In the genomic region with DNA sequence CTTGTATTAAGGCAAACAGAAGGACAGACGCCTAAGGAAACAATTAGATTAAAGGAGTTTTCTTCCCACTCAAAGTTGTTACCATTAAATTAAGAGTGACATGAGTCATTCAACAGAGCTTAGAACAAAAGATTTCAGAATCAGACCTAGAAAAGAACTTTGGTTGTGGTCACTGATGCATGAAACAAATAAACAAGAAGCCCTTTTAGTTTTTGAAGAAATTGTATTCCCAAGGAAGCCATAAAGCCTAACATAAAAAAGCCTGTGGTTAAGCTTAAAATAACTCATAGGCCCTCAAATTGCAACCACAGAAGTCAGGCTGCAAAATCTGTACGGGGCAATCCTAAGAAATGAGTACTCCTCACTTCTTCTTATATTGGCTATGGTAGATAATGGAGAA, we compare ENCODE assay signal across 1 cellular context.
TF ChIP-seq lines count a peak whose summit lies in the region.

No MANE protein-coding gene starts in this region.

TF ChIP-seq in HEK293, 187 proteins besides CTCF, POLR2A, EP300 and RAD21 (continued from another document):
- TF ChIP-seq, protein P1, sequence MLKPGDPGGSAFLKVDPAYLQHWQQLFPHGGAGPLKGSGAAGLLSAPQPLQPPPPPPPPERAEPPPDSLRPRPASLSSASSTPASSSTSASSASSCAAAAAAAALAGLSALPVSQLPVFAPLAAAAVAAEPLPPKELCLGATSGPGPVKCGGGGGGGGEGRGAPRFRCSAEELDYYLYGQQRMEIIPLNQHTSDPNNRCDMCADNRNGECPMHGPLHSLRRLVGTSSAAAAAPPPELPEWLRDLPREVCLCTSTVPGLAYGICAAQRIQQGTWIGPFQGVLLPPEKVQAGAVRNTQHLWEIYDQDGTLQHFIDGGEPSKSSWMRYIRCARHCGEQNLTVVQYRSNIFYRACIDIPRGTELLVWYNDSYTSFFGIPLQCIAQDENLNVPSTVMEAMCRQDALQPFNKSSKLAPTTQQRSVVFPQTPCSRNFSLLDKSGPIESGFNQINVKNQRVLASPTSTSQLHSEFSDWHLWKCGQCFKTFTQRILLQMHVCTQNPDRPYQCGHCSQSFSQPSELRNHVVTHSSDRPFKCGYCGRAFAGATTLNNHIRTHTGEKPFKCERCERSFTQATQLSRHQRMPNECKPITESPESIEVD (tag by site-specific recombination; IDR thresholded peaks at IDR 0.05), result peak; percentile 95
- TF ChIP-seq SP3 (tag by site-specific recombination; IDR thresholded peaks at IDR 0.05), result no peak
- TF ChIP-seq, protein P2, sequence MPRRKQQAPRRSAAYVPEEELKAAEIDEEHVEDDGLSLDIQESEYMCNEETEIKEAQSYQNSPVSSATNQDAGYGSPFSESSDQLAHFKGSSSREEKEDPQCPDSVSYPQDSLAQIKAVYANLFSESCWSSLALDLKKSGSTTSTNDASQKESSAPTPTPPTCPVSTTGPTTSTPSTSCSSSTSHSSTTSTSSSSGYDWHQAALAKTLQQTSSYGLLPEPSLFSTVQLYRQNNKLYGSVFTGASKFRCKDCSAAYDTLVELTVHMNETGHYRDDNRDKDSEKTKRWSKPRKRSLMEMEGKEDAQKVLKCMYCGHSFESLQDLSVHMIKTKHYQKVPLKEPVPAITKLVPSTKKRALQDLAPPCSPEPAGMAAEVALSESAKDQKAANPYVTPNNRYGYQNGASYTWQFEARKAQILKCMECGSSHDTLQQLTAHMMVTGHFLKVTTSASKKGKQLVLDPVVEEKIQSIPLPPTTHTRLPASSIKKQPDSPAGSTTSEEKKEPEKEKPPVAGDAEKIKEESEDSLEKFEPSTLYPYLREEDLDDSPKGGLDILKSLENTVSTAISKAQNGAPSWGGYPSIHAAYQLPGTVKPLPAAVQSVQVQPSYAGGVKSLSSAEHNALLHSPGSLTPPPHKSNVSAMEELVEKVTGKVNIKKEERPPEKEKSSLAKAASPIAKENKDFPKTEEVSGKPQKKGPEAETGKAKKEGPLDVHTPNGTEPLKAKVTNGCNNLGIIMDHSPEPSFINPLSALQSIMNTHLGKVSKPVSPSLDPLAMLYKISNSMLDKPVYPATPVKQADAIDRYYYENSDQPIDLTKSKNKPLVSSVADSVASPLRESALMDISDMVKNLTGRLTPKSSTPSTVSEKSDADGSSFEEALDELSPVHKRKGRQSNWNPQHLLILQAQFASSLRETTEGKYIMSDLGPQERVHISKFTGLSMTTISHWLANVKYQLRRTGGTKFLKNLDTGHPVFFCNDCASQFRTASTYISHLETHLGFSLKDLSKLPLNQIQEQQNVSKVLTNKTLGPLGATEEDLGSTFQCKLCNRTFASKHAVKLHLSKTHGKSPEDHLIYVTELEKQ (tag by site-specific recombination; IDR thresholded peaks at IDR 0.05; ENCODE audit: borderline replicate concordance), result peak; percentile 81; the same call in 1 of the 2 replicates
- TF ChIP-seq SP7 (tag by site-specific recombination; IDR thresholded peaks at IDR 0.05), result peak; percentile 58; the same call in 1 of the 2 replicates
- TF ChIP-seq, protein P3, sequence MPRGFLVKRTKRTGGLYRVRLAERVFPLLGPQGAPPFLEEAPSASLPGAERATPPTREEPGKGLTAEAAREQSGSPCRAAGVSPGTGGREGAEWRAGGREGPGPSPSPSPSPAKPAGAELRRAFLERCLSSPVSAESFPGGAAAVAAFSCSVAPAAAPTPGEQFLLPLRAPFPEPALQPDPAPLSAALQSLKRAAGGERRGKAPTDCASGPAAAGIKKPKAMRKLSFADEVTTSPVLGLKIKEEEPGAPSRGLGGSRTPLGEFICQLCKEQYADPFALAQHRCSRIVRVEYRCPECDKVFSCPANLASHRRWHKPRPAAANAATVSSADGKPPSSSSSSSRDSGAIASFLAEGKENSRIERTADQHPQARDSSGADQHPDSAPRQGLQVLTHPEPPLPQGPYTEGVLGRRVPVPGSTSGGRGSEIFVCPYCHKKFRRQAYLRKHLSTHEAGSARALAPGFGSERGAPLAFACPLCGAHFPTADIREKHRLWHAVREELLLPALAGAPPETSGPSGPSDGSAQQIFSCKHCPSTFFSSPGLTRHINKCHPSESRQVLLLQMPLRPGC (tag by site-specific recombination; IDR thresholded peaks at IDR 0.05), result peak; percentile 73; the same call in 1 of the 2 replicates
- TF ChIP-seq ZNF843 (tag by site-specific recombination; IDR thresholded peaks at IDR 0.05), result peak; percentile 55
- TF ChIP-seq ZNF335 (tag by site-specific recombination; conservative IDR thresholded peaks at IDR 0.05), result 0 out of 2 replicates have a peak, but pooled peaks have one; percentile 22
- no peak for TF ChIP-seq KLF1 (tag by site-specific recombination; IDR thresholded peaks at IDR 0.05)
- TF ChIP-seq ZBTB21 (tag by site-specific recombination; IDR thresholded peaks at IDR 0.05), result no peak
- TF ChIP-seq SALL2 (tag by site-specific recombination; IDR thresholded peaks at IDR 0.05; ENCODE audit: borderline replicate concordance), result no peak
- 0 out of 2 replicates have a peak, but pooled peaks have one; percentile 53 for TF ChIP-seq ZNF184 (tag by site-specific recombination; IDR thresholded peaks at IDR 0.05)
- no peak for TF ChIP-seq TRIM28 (IDR thresholded peaks at IDR 0.05; ENCODE audit: borderline replicate concordance, low read length)
- TF ChIP-seq ZBTB20 (tag by site-specific recombination; IDR thresholded peaks at IDR 0.05), result no peak
- TF ChIP-seq WT1 (tag by site-specific recombination; IDR thresholded peaks at IDR 0.05), result peak; percentile 97
- TF ChIP-seq, protein P4, sequence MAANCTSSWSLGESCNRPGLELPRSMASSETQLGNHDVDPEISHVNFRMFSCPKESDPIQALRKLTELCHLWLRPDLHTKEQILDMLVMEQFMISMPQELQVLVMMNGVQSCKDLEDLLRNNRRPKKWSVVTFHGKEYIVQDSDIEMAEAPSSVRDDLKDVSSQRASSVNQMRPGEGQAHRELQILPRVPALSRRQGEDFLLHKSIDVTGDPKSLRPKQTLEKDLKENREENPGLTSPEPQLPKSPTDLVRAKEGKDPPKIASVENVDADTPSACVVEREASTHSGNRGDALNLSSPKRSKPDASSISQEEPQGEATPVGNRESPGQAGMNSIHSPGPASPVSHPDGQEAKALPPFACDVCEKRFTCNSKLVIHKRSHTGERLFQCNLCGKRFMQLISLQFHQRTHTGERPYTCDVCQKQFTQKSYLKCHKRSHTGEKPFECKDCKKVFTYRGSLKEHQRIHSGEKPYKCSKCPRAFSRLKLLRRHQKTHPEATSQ (tag by site-specific recombination; IDR thresholded peaks at IDR 0.05), result no peak
- peak; percentile 90 for TF ChIP-seq OSR2 (tag by site-specific recombination; IDR thresholded peaks at IDR 0.05)
- TF ChIP-seq, protein P5, sequence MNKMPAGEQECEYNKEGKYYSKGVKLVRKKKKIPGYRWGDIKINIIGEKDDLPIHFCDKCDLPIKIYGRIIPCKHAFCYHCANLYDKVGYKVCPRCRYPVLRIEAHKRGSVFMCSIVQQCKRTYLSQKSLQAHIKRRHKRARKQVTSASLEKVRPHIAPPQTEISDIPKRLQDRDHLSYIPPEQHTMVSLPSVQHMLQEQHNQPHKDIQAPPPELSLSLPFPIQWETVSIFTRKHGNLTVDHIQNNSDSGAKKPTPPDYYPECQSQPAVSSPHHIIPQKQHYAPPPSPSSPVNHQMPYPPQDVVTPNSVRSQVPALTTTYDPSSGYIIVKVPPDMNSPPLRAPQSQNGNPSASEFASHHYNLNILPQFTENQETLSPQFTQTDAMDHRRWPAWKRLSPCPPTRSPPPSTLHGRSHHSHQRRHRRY (tag by site-specific recombination; IDR thresholded peaks at IDR 0.05), result no peak
- TF ChIP-seq ZNF433 (tag by site-specific recombination; IDR thresholded peaks at IDR 0.05; ENCODE audit: low read depth), result no peak
- 0 out of 2 replicates have a peak, but pooled peaks have one; percentile 65 for TF ChIP-seq ZNF350 (tag by site-specific recombination; IDR thresholded peaks at IDR 0.05)
- TF ChIP-seq, protein P6, sequence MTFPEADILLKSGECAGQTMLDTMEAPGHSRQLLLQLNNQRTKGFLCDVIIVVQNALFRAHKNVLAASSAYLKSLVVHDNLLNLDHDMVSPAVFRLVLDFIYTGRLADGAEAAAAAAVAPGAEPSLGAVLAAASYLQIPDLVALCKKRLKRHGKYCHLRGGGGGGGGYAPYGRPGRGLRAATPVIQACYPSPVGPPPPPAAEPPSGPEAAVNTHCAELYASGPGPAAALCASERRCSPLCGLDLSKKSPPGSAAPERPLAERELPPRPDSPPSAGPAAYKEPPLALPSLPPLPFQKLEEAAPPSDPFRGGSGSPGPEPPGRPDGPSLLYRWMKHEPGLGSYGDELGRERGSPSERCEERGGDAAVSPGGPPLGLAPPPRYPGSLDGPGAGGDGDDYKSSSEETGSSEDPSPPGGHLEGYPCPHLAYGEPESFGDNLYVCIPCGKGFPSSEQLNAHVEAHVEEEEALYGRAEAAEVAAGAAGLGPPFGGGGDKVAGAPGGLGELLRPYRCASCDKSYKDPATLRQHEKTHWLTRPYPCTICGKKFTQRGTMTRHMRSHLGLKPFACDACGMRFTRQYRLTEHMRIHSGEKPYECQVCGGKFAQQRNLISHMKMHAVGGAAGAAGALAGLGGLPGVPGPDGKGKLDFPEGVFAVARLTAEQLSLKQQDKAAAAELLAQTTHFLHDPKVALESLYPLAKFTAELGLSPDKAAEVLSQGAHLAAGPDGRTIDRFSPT (tag by site-specific recombination; IDR thresholded peaks at IDR 0.05), result peak; percentile 48; the same call in 1 of the 2 replicates
